ENCODE assay signal across 22 cellular contexts in the genomic region with DNA sequence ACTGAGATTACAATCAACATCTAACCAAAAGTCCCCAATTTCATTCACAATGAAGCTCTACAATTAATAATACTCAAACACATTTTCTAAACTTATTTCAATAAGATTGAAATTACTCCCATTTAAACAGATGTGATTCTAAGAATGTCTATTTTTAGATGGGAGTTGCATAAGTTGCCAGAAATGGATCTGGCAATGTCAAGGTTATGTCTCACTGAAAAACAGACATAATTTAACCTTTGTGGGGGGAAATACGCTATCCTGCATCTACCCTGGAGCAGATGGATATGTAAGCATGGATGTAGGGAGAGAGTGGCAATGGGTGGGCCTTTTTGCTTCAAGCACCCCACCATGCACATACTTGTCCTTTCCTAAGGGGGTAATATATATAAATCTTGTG.
"Had no signal": no experiment of that assay in that cellular context is flagged by ENCODE, and none has a peak within 500 bp of the region (broad histone marks: within the 10 kb centered on the region; RNA-seq: fewer than 3 reads in every experiment).

No MANE protein-coding gene starts in this region.

- ATAC-seq: effector memory CD8-positive, alpha-beta T cell; left lung; mucosa of descending colon; naive thymus-derived CD4-positive, alpha-beta T cell; right lobe of liver; stimulated activated naive CD8-positive, alpha-beta T cell treated with anti-CD3 and anti-CD28 coated beads, Interleukin-15, amount 100 ng/mL, for 72 hours had no signal

- H3K36me3 ChIP-seq: esophagus squamous epithelium, left lung, neural progenitor cell, right lobe of liver, suprapubic skin, transverse colon, vagina, WERI-Rb-1 had no signal

- H3K27me3 Mint-ChIP-seq: activated naive CD8-positive, alpha-beta T cell; effector memory CD8-positive, alpha-beta T cell; naive thymus-derived CD4-positive, alpha-beta T cell; progenitor cell of endocrine pancreas; stimulated activated naive CD8-positive, alpha-beta T cell treated with anti-CD3 and anti-CD28 coated beads, Interleukin-15, amount 100 ng/mL, for 72 hours had no signal

- H3K4me3 ChIP-seq: esophagus squamous epithelium, left lung, mucosa of descending colon, neural progenitor cell, right lobe of liver, smooth muscle cell, suprapubic skin, transverse colon, vagina had no signal

- H3K4me1 Mint-ChIP-seq: neural progenitor cell; stimulated activated naive CD8-positive, alpha-beta T cell treated with anti-CD3 and anti-CD28 coated beads, Interleukin-15, amount 100 ng/mL, for 72 hours had no signal

- H3K9me3 ChIP-seq: esophagus squamous epithelium, left lung, mucosa of descending colon, right lobe of liver, suprapubic skin, transverse colon, vagina had no signal

- DNase-seq: activated CD4-positive, alpha-beta T cell treated with anti-CD3 and anti-CD28 coated beads, Interleukin-2, amount 50 U/mL, for 48 hours; amniotic stem cell; dermis blood vessel endothelial cell; effector memory CD8-positive, alpha-beta T cell; esophagus squamous epithelium; foreskin melanocyte; glutamatergic neuron; kidney; left lung; mucosa of descending colon; naive thymus-derived CD4-positive, alpha-beta T cell; right lobe of liver; stimulated activated CD4-positive, alpha-beta T cell treated with anti-CD3 and anti-CD28 coated beads, Interleukin-4, amount 100 ng/mL, for 1 hour; stimulated activated naive CD8-positive, alpha-beta T cell treated with anti-CD3 and anti-CD28 coated beads, Interleukin-15, amount 100 ng/mL, for 72 hours; transverse colon; WERI-Rb-1 had no signal

- H3K27ac Mint-ChIP-seq: activated naive CD8-positive, alpha-beta T cell; effector memory CD8-positive, alpha-beta T cell; naive thymus-derived CD4-positive, alpha-beta T cell; neural progenitor cell; progenitor cell of endocrine pancreas; stimulated activated naive CD8-positive, alpha-beta T cell treated with anti-CD3 and anti-CD28 coated beads, Interleukin-15, amount 100 ng/mL, for 72 hours had no signal

- H3K36me3 Mint-ChIP-seq: neural progenitor cell had no signal

- H3K9ac ChIP-seq: neural progenitor cell had no signal

- H3K4me1 ChIP-seq: neural progenitor cell, right lobe of liver, suprapubic skin, transverse colon, vagina had no signal

- H3K4me3 Mint-ChIP-seq: activated naive CD8-positive, alpha-beta T cell; effector memory CD8-positive, alpha-beta T cell; naive thymus-derived CD4-positive, alpha-beta T cell; neural progenitor cell; stimulated activated naive CD8-positive, alpha-beta T cell treated with anti-CD3 and anti-CD28 coated beads, Interleukin-15, amount 100 ng/mL, for 72 hours had no signal

- H3K27ac ChIP-seq: esophagus squamous epithelium, left lung, neural progenitor cell, right lobe of liver, suprapubic skin, transverse colon, vagina, WERI-Rb-1 had no signal

- H3K9me3 Mint-ChIP-seq: effector memory CD8-positive, alpha-beta T cell; neural progenitor cell; stimulated activated naive CD8-positive, alpha-beta T cell treated with anti-CD3 and anti-CD28 coated beads, Interleukin-15, amount 100 ng/mL, for 72 hours had no signal

- H3K27me3 ChIP-seq: esophagus squamous epithelium, left lung, neural progenitor cell, right lobe of liver, suprapubic skin, transverse colon, vagina had no signal

- H3K4me2 ChIP-seq: neural progenitor cell, smooth muscle cell had no signal
